ENCODE assay signal across 10 cellular contexts in genomic region chr7:47580811-47581331, GRCh38. TPM values are rescaled to one million over a fixed set of nuclear protein-coding genes. Genes with fewer than 3 reads are reported as not detected.
A peak's percentile ranks its signal among the peaks of the same experiment; 100 is the strongest.
DNase-seq lines count a peak whose midpoint lies in the region; ATAC-seq, FAIRE-seq and TF ChIP-seq lines count a peak whose summit lies in the region.
"Had no signal": no experiment of that assay in that cellular context is flagged by ENCODE, and none has a peak within 500 bp of the region (broad histone marks: within the 10 kb centered on the region; RNA-seq: fewer than 3 reads in every experiment).

No MANE protein-coding gene starts in this region.

- peak overlapping the region; percentile 84 for H3K4me2 ChIP-seq in astrocyte (ENCODE audit: low read length)

- no peak for ATAC-seq in esophagus mucosa

- peak overlapping the region; percentile 92 for H3K27ac Mint-ChIP-seq in astrocyte (ENCODE audit: unreplicated experiment)

- TF ChIP-seq EP300 in suprapubic skin (IDR thresholded peaks at IDR 0.05), result no peak

- H3K4me1 ChIP-seq in astrocyte (ENCODE audit: insufficient read depth, low read length) (peaks cover 29% of the 10 kb centered on the region), suprapubic skin (peaks cover 79% of the 10 kb centered on the region)

- H3K36me3 Mint-ChIP-seq in astrocyte (ENCODE audit: low read depth, unreplicated experiment), result peaks cover 3% of the 10 kb centered on the region

- H3K9ac ChIP-seq in astrocyte (ENCODE audit: low read length), result peak overlapping the region; percentile 93

- DNase-seq in DMS 273 (lab: John Stamatoyannopoulos, UW; ENCODE audit: unreplicated experiment), result peak; percentile 20
- DNase-seq in DMS 273 treated with DMSO at 0.1 percent for 48 hours (lab: John Stamatoyannopoulos, UW), result no peak
- DNase-seq in astrocyte (ENCODE audit: low read depth), result no peak
- peak; percentile 29 for DNase-seq in kidney tubule cell (ENCODE audit: low spot score)
- no peak for DNase-seq in suprapubic skin (ENCODE audit: low spot score in 2 of 2)
- DNase-seq in NK-92 (lab: John Stamatoyannopoulos, UW; ENCODE audit: unreplicated experiment), result no peak
- no peak for DNase-seq in activated T-cell treated with anti-CD3 and anti-CD28 coated beads for 4 hours
- DNase-seq: stimulated activated CD4-positive, alpha-beta T cell treated with anti-CD3 and anti-CD28 coated beads, Interleukin-4, amount 100 ng/mL, for 4 hours had no signal

- H2AFZ ChIP-seq in astrocyte (ENCODE audit: low read depth, low read length), result no peak overlapping the region

- no peak for TF ChIP-seq POLR2A in suprapubic skin (IDR thresholded peaks at IDR 0.05)

- H4K20me1 ChIP-seq in astrocyte (ENCODE audit: insufficient read depth, low read length), result no peaks in the 10 kb centered on the region

- no peaks in the 10 kb centered on the region for H3K27me3 Mint-ChIP-seq in astrocyte (ENCODE audit: low read depth, unreplicated experiment)

- 6% methylated on average over 13 of the region's 15 CpGs for WGBS in suprapubic skin

- peaks cover 21% of the 10 kb centered on the region for H3K4me1 Mint-ChIP-seq in astrocyte (ENCODE audit: low read depth, unreplicated experiment)

- H3K27ac ChIP-seq in astrocyte (ENCODE audit: low read depth, low read length) (peak overlapping the region; percentile 75), suprapubic skin (peak overlapping the region; percentile 57)
- H3K27ac ChIP-seq: 22Rv1 had no signal

- peaks cover 3% of the 10 kb centered on the region for H3K9me3 Mint-ChIP-seq in astrocyte (ENCODE audit: unreplicated experiment)

- H3K79me2 ChIP-seq in astrocyte (ENCODE audit: insufficient read depth, low read length), result peaks cover 52% of the 10 kb centered on the region

- H3K4me3 Mint-ChIP-seq in astrocyte (ENCODE audit: unreplicated experiment), result peak overlapping the region; percentile 97

- H3K36me3 ChIP-seq in astrocyte (ENCODE audit: insufficient read depth, low read length) (no peaks in the 10 kb centered on the region), suprapubic skin (no peaks in the 10 kb centered on the region)

- no peak for FAIRE-seq in astrocyte (lab: Jason Lieb, UNC)

- H3K4me3 ChIP-seq in astrocyte (ENCODE audit: insufficient read depth, low read depth, low read length) (peak overlapping the region; percentile 73), suprapubic skin (peak overlapping the region; percentile 54)

- TF ChIP-seq CTCF in astrocyte (IDR thresholded peaks at IDR 0.05; ENCODE audit: insufficient read depth, low read depth, low read length) (no peak), suprapubic skin (IDR thresholded peaks at IDR 0.05) (no peak)

- H3K27me3 ChIP-seq in astrocyte (ENCODE audit: insufficient read depth, low read length) (no peaks in the 10 kb centered on the region), suprapubic skin (peaks cover 13% of the 10 kb centered on the region)

- H3K9me3 ChIP-seq in astrocyte (ENCODE audit: insufficient read depth, low read depth, low read length), result no peaks in the 10 kb centered on the region
- no peaks in the 10 kb centered on the region for H3K9me3 ChIP-seq in suprapubic skin

RNA-seq across cellular contexts. Expression of gene TNS3, which starts 1.0 kb away (rescaled TPM):
- 92.9 and 105 TPM in 2 replicates for total RNA-seq in astrocyte
- total RNA-seq in suprapubic skin, result 10 to 100 TPM; 14.3 to 53.0 (median 31.9) TPM
- total RNA-seq in esophagus mucosa, result 4.6 TPM

Comparison
In these comparisons a context has a peak if more than half of its experiments do, and no peak if none do; other contexts are left out.
1. DNase-seq: peak in DMS 273 (single experiment) and kidney tubule cell (single experiment); none in DMS 273 treated with DMSO at 0.1 percent for 48 hours (single experiment), astrocyte (single experiment), suprapubic skin (0 of 2), NK-92 (single experiment) and activated T-cell treated with anti-CD3 and anti-CD28 coated beads for 4 hours (single experiment).